In genomic region chr5:43572357-43572756, GRCh38 we compare ENCODE assay signal across 17 cellular contexts. TPM values are rescaled to one million over a fixed set of nuclear protein-coding genes. Genes with fewer than 3 reads are reported as not detected.
A peak's percentile ranks its signal among the peaks of the same experiment; 100 is the strongest.
DNase-seq lines count a peak whose midpoint lies in the region; ATAC-seq and TF ChIP-seq lines count a peak whose summit lies in the region.
"Had no signal": no experiment of that assay in that cellular context is flagged by ENCODE, and none has a peak within 500 bp of the region (broad histone marks: within the 10 kb centered on the region; RNA-seq: fewer than 3 reads in every experiment).

No MANE protein-coding gene starts in this region.

- H2BK5ac ChIP-seq in mesendoderm (ENCODE audit: low read length) = no peak overlapping the region

- H3K27me3 ChIP-seq in heart right ventricle (no peaks in the 10 kb centered on the region), psoas muscle (ENCODE audit: insufficient read depth in 3 of 3, low read length in 2 of 3) (no peaks in the 10 kb centered on the region), mesendoderm (ENCODE audit: insufficient read depth, low read length, poor library complexity) (no peaks in the 10 kb centered on the region)
- H3K27me3 ChIP-seq in effector memory CD4-positive, alpha-beta T cell (replicated peaks; ENCODE audit: control insufficient read depth, insufficient read depth, low read length, poor library complexity, severe bottlenecking) = no peaks in the 10 kb centered on the region

- H3K4ac ChIP-seq in mesendoderm (ENCODE audit: low read depth, low read length) = no peak overlapping the region

- H3K79me1 ChIP-seq in mesendoderm (ENCODE audit: low read length) = no peaks in the 10 kb centered on the region

- no peak for TF ChIP-seq CTCF in VCaP (conservative IDR thresholded peaks at IDR 0.05)
- TF ChIP-seq CTCF in heart right ventricle (IDR thresholded peaks at IDR 0.05) = no peak
- no peak for TF ChIP-seq CTCF in psoas muscle (IDR thresholded peaks at IDR 0.05)

- no peak overlapping the region for H2BK120ac ChIP-seq in mesendoderm (ENCODE audit: low read depth, low read length)

- no peak overlapping the region for H3K23ac ChIP-seq in mesendoderm (ENCODE audit: low read length)

- no peak overlapping the region for H3K18ac ChIP-seq in mesendoderm (ENCODE audit: low read length)

- no peak overlapping the region for H3K56ac ChIP-seq in mesendoderm (ENCODE audit: low read length)

- no peaks in the 10 kb centered on the region for H3K79me2 ChIP-seq in mesendoderm (ENCODE audit: control insufficient read depth, insufficient read depth, low read length)

- H4K8ac ChIP-seq in mesendoderm (ENCODE audit: low read depth, low read length) = no peak overlapping the region

- H3K36me3 ChIP-seq in heart right ventricle = peaks cover 0 to 15% (median 6%) of the 10 kb centered on the region in 9 donors
- peaks cover 0 to 15% of the 10 kb centered on the region in 2 donors for H3K36me3 ChIP-seq in psoas muscle (ENCODE audit: insufficient read depth in 1 of 2, low read depth in 1 of 2)
- H3K36me3 ChIP-seq in mesendoderm (ENCODE audit: control insufficient read depth, insufficient read depth, low read length) = no peaks in the 10 kb centered on the region
- peaks cover 7% of the 10 kb centered on the region for H3K36me3 ChIP-seq in effector memory CD4-positive, alpha-beta T cell (ENCODE audit: control insufficient read depth, insufficient read depth, low read length)

- H2AK5ac ChIP-seq in mesendoderm (ENCODE audit: low read length) = no peak overlapping the region

- no peak overlapping the region for H4K5ac ChIP-seq in mesendoderm (ENCODE audit: low read length)

- ATAC-seq in heart right ventricle (peak; percentile 62 to 89 (median 80)), psoas muscle (peak; percentile 72 to 91 (median 88)), GM21381 (IDR thresholded peaks at IDR 0.05; ENCODE audit: unreplicated experiment) (no peak)
- ATAC-seq: activated T-helper 17 cell treated with anti-CD3 and anti-CD28 coated beads, Interleukin-2, amount 50 U/mL, for 72 hours; CD8-positive, alpha-beta T cell; T-cell had no signal

- H3K9me3 ChIP-seq in heart right ventricle = no peaks in the 10 kb centered on the region
- no peaks in the 10 kb centered on the region for H3K9me3 ChIP-seq in psoas muscle
- no peaks in the 10 kb centered on the region for H3K9me3 ChIP-seq in effector memory CD4-positive, alpha-beta T cell (ENCODE audit: control insufficient read depth, low read length)

- no peak overlapping the region for H3K9ac ChIP-seq in mesendoderm (ENCODE audit: low read length)

- WGBS in heart right ventricle, 2 donors = 21 to 29% methylated on average over 2 of the region's 2 CpGs
- 17 to 32% (median 25%) methylated on average over 2 of the region's 2 CpGs for WGBS in psoas muscle, 3 donors
- WGBS in mesendoderm (ENCODE audit: extremely low coverage, insufficient coverage, low lambda C conversion rate) = no CpG with 5 or more reads among the region's 2 CpGs

- intact Hi-C loops in heart right ventricle (cut with DNase I) (no loop called here), psoas muscle (cut with DNase I) (loop anchor here in 1 of 2 donors (5.0 kb wide), 1 partner anchor 35 kb away; no protein-coding TSS in a partner anchor)

- H3K4me1 ChIP-seq in heart right ventricle = peaks cover 7 to 30% (median 18%) of the 10 kb centered on the region in 9 donors
- peaks cover 21% of the 10 kb centered on the region for H3K4me1 ChIP-seq in psoas muscle
- H3K4me1 ChIP-seq in mesendoderm (ENCODE audit: control insufficient read depth, low read depth, low read length) = no peaks in the 10 kb centered on the region
- no peaks in the 10 kb centered on the region for H3K4me1 ChIP-seq in effector memory CD4-positive, alpha-beta T cell (ENCODE audit: control insufficient read depth, insufficient read depth, low read length, poor library complexity, severe bottlenecking)

- H3K4me2 ChIP-seq in mesendoderm (ENCODE audit: low read length) = no peak overlapping the region

- DNase-seq in EH (ENCODE audit: low read depth) = peak; percentile 42
- DNase-seq in heart right ventricle = peak in 1 of 2 donors; percentile 15
- no peak for DNase-seq in psoas muscle
- DNase-seq in mesendoderm = no peak
- no peak for DNase-seq in activated CD4-positive, alpha-beta T cell treated with anti-CD3 and anti-CD28 coated beads, Interleukin-2, amount 50 U/mL, for 48 hours
- no peak for DNase-seq in effector memory CD4-positive, alpha-beta T cell
- DNase-seq: activated B cell treated with CpG ODN at 0.5 μM for 24 hours; CD8-positive, alpha-beta T cell; DND-41; naive B cell; NCI-H1092; NCI-H2107; T-cell had no signal

- H3K4me3 ChIP-seq in heart right ventricle = no peak overlapping the region
- H3K4me3 ChIP-seq in psoas muscle = no peak overlapping the region
- H3K4me3 ChIP-seq in mesendoderm (ENCODE audit: low read length) = no peak overlapping the region
- no peak overlapping the region for H3K4me3 ChIP-seq in effector memory CD4-positive, alpha-beta T cell (ENCODE audit: insufficient read depth, low read depth, low read length, poor library complexity, severe bottlenecking)

- H2BK15ac ChIP-seq in mesendoderm (replicated peaks; ENCODE audit: low read depth) = no peak overlapping the region

- H3K27ac ChIP-seq in VCaP (peak overlapping the region; percentile 51), heart right ventricle (peak overlapping the region; percentile 4 to 77 (median 68)), psoas muscle (peak overlapping the region; percentile 47), mesendoderm (ENCODE audit: low read depth, low read length) (no peak overlapping the region)
- H3K27ac ChIP-seq in effector memory CD4-positive, alpha-beta T cell (ENCODE audit: insufficient read depth, low read length, poor library complexity, severe bottlenecking) = no peak overlapping the region
- H3K27ac ChIP-seq: HL-60 had no signal

RNA-seq across cellular contexts. Expression of gene PAIP1, which starts 15.5 kb away (rescaled TPM):
- total RNA-seq in heart right ventricle (100 to 1,000 TPM; 112 to 162 (median 138) TPM), psoas muscle (100 to 1,000 TPM; 125 to 143 (median 142) TPM)
- polyA plus RNA-seq in heart right ventricle (10 to 100 TPM; 51.1 to 84.6 TPM), psoas muscle (100 to 1,000 TPM in 2 of 3 donors, 10 to 100 TPM in 1; 99.6 to 202 (median 123) TPM)
- 82.6 TPM for polyA plus RNA-seq in mesendoderm (2013, experiment 1 of 2)
- 83.9 TPM for polyA plus RNA-seq in mesendoderm (2013, experiment 2 of 2)

RNA-seq across cellular contexts. Expression of gene NNT, which starts 30.6 kb away (rescaled TPM):
- total RNA-seq in heart right ventricle = 100 to 1,000 TPM; 383 to 731 (median 639) TPM
- 10 to 100 TPM; 40.8 to 78.5 TPM for polyA plus RNA-seq in heart right ventricle
- 100 to 1,000 TPM; 216 to 442 (median 312) TPM for total RNA-seq in psoas muscle
- 100 to 1,000 TPM; 108 to 171 (median 123) TPM for polyA plus RNA-seq in psoas muscle
- polyA plus RNA-seq in mesendoderm (2013, experiment 1 of 2) = 7.2 TPM
- 7.0 TPM for polyA plus RNA-seq in mesendoderm (2013, experiment 2 of 2)

RNA-seq across cellular contexts. Expression of gene C5orf34, which starts 57.4 kb away (rescaled TPM):
- 1 to 10 TPM in 2 of 10 donors, under 1 TPM in 8; 0.22 to 1.6 (median 0.53) TPM for total RNA-seq in heart right ventricle
- under 1 TPM; 0.65 to 0.95 TPM for polyA plus RNA-seq in heart right ventricle
- 1 to 10 TPM in 1 of 4 donors, under 1 TPM in 3; 0.53 to 1.2 (median 0.64) TPM for total RNA-seq in psoas muscle
- polyA plus RNA-seq in psoas muscle = under 1 TPM; 0.10 to 0.85 (median 0.49) TPM
- 6.1 TPM for polyA plus RNA-seq in mesendoderm (2013, experiment 1 of 2)
- polyA plus RNA-seq in mesendoderm (2013, experiment 2 of 2) = 6.6 TPM

Comparison
In these comparisons a context has a peak if more than half of its experiments do, and no peak if none do; other contexts are left out.
1. H3K27ac ChIP-seq: peak in VCaP (single experiment), heart right ventricle (10 of 10) and psoas muscle (single experiment); none in mesendoderm (single experiment) and effector memory CD4-positive, alpha-beta T cell (single experiment).